ENCODE assay signal across 15 cellular contexts in genomic region chr15:42553549-42553948, GRCh38.
"Had no signal": no experiment of that assay in that cellular context is flagged by ENCODE, and none has a peak within 500 bp of the region (broad histone marks: within the 10 kb centered on the region; RNA-seq: fewer than 3 reads in every experiment).

No MANE protein-coding gene starts in this region.

- H3K27ac Mint-ChIP-seq: stimulated activated naive B cell treated with anti-CD40 and anti-IgM and Interleukin-4, amounts not matched to agents 10 μg/mL and 1 μg/mL and 100 μg/mL, for 72 hours had no signal

- H3K9me3 Mint-ChIP-seq: naive thymus-derived CD8-positive, alpha-beta T cell; stimulated activated naive B cell treated with anti-CD40 and anti-IgM and Interleukin-4, amounts not matched to agents 10 μg/mL and 1 μg/mL and 100 μg/mL, for 72 hours had no signal

- H3K27ac ChIP-seq: body of pancreas, hepatocyte, parathyroid adenoma, thoracic aorta, upper lobe of left lung had no signal

- H3K27me3 ChIP-seq: body of pancreas, dorsolateral prefrontal cortex, hepatocyte, spleen, upper lobe of left lung had no signal

- H3K4me2 ChIP-seq: hepatocyte had no signal

- H3K27me3 Mint-ChIP-seq: naive thymus-derived CD8-positive, alpha-beta T cell; stimulated activated naive B cell treated with anti-CD40 and anti-IgM and Interleukin-4, amounts not matched to agents 10 μg/mL and 1 μg/mL and 100 μg/mL, for 72 hours had no signal

- H2AFZ ChIP-seq: hepatocyte, parathyroid adenoma had no signal

- H3K79me2 ChIP-seq: parathyroid adenoma had no signal

- H3K9me3 ChIP-seq: body of pancreas, spleen, thoracic aorta, upper lobe of left lung had no signal

- H3K9ac ChIP-seq: parathyroid adenoma had no signal

- DNase-seq: activated naive CD4-positive, alpha-beta T cell treated with anti-CD3 and anti-CD28 coated beads, Interleukin-2, amount 50 U/mL, for 16 hours; amniotic stem cell; body of pancreas; dorsolateral prefrontal cortex; foreskin fibroblast; mesendoderm; naive thymus-derived CD8-positive, alpha-beta T cell; retina; spleen; stimulated activated naive B cell treated with anti-CD40 and anti-IgM and Interleukin-4, amounts not matched to agents 10 μg/mL and 1 μg/mL and 100 μg/mL, for 72 hours; upper lobe of left lung had no signal

- H3K4me3 ChIP-seq: body of pancreas, dorsolateral prefrontal cortex, hepatocyte, spleen, thoracic aorta, upper lobe of left lung had no signal

- H3K4me3 Mint-ChIP-seq: naive thymus-derived CD8-positive, alpha-beta T cell; stimulated activated naive B cell treated with anti-CD40 and anti-IgM and Interleukin-4, amounts not matched to agents 10 μg/mL and 1 μg/mL and 100 μg/mL, for 72 hours had no signal

- H3K36me3 ChIP-seq: thoracic aorta had no signal

- H3K4me1 ChIP-seq: parathyroid adenoma had no signal

- ATAC-seq: activated CD4-positive, CD25-positive, alpha-beta regulatory T cell treated with anti-CD3 and anti-CD28 coated beads, Interleukin-2, amount 50 U/mL, for 24 hours; body of pancreas; naive thymus-derived CD8-positive, alpha-beta T cell; stimulated activated naive B cell treated with anti-CD40 and anti-IgM and Interleukin-4, amounts not matched to agents 10 μg/mL and 1 μg/mL and 100 μg/mL, for 72 hours had no signal
